18 cellular contexts compared by ENCODE assay signal in the genomic region with DNA sequence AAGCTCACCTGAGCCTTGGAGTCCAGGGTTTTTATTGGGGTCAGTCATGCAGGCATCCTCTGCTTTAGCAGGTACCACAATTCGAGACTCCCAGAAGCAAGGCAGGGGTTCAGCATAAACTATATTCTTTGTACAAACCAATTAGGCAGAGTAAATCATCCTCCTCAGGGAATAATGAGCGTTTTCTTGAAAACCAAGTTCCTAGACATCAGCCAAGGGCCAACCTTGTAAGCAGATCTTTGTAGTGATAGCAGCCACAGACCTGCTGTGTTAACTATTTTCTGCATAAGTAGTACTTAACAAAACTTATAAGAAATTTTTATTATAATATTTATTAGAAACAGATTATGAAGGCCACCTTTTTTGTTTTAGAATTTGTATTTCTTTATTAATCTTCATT.
DNase-seq lines count a peak whose midpoint lies in the region; ATAC-seq and TF ChIP-seq lines count a peak whose summit lies in the region.
"Had no signal": no experiment of that assay in that cellular context is flagged by ENCODE, and none has a peak within 500 bp of the region (broad histone marks: within the 10 kb centered on the region; RNA-seq: fewer than 3 reads in every experiment).

No MANE protein-coding gene starts in this region.

- peaks cover 7% of the 10 kb centered on the region for H3K9me3 Mint-ChIP-seq in T-helper 2 cell treated with Interferon-gamma antibody and Interleukin-4, amounts not matched to agents 5 μg/mL and 100 μg/mL, for 36 hours
- H3K9me3 Mint-ChIP-seq in natural killer cell treated with Interleukin-12 subunit alpha and Interleukin-12 subunit beta and Interleukin-15 and Interleukin-18, amount 100 ng/mL, for 72 hours: no peaks in the 10 kb centered on the region
- no peaks in the 10 kb centered on the region for H3K9me3 Mint-ChIP-seq in natural killer cell
- H3K9me3 Mint-ChIP-seq: CD14-positive monocyte had no signal

- H3K4me1 ChIP-seq in vagina (peaks cover 7% of the 10 kb centered on the region), uterus (peaks cover 4 to 5% of the 10 kb centered on the region in 2 donors)

- H3K4me3 Mint-ChIP-seq in T-helper 2 cell treated with Interferon-gamma antibody and Interleukin-4, amounts not matched to agents 5 μg/mL and 100 μg/mL, for 36 hours: peak overlapping the region; percentile 21
- peak overlapping the region; percentile 76 for H3K4me3 Mint-ChIP-seq in natural killer cell treated with Interleukin-12 subunit alpha and Interleukin-12 subunit beta and Interleukin-15 and Interleukin-18, amount 100 ng/mL, for 72 hours
- no peak overlapping the region for H3K4me3 Mint-ChIP-seq in natural killer cell
- H3K4me3 Mint-ChIP-seq: CD14-positive monocyte had no signal

- H3K4me3 ChIP-seq in fibroblast of villous mesenchyme (ENCODE audit: low read depth, low read length) (no peak overlapping the region), vagina (no peak overlapping the region), uterus (no peak overlapping the region)

- H3K27ac ChIP-seq in vagina (no peak overlapping the region), uterus (no peak overlapping the region)
- H3K27ac ChIP-seq: 22Rv1 had no signal

- TF ChIP-seq CTCF in natural killer cell (IDR thresholded peaks at IDR 0.05): no peak
- no peak for TF ChIP-seq CTCF in fibroblast of villous mesenchyme (IDR thresholded peaks at IDR 0.05; ENCODE audit: insufficient read depth, low read depth, low read length)
- no peak for TF ChIP-seq CTCF in vagina (IDR thresholded peaks at IDR 0.05)
- TF ChIP-seq CTCF in uterus (IDR thresholded peaks at IDR 0.05): no peak

- peaks cover 46% of the 10 kb centered on the region for H3K36me3 Mint-ChIP-seq in T-helper 2 cell treated with Interferon-gamma antibody and Interleukin-4, amounts not matched to agents 5 μg/mL and 100 μg/mL, for 36 hours (ENCODE audit: low read depth)
- H3K36me3 Mint-ChIP-seq in natural killer cell treated with Interleukin-12 subunit alpha and Interleukin-12 subunit beta and Interleukin-15 and Interleukin-18, amount 100 ng/mL, for 72 hours: peaks cover 27% of the 10 kb centered on the region
- H3K36me3 Mint-ChIP-seq in natural killer cell: no peaks in the 10 kb centered on the region

- no peaks in the 10 kb centered on the region for H3K9me3 ChIP-seq in vagina
- no peaks in the 10 kb centered on the region for H3K9me3 ChIP-seq in uterus

- DNase-seq in T-helper 2 cell treated with Interferon-gamma antibody and Interleukin-4, amounts not matched to agents 5 μg/mL and 100 μg/mL, for 36 hours (ENCODE audit: low spot score): no peak
- DNase-seq in T-helper 2 cell (no peak), natural killer cell (no peak), fibroblast of villous mesenchyme (ENCODE audit: low read depth) (peak; percentile 36), vagina (ENCODE audit: extremely low spot score in 2 of 2) (no peak), uterus (no peak), COLO668 (lab: John Stamatoyannopoulos, UW; ENCODE audit: unreplicated experiment) (no peak)
- no peak for DNase-seq in natural killer cell treated with Interleukin-12 subunit alpha and Interleukin-12 subunit beta and Interleukin-15 and Interleukin-18, amount 100 ng/mL, for 72 hours (ENCODE audit: low spot score)
- DNase-seq: DMS153; GDM1; GOT3; NCI-H1105 treated with DMSO at 0.1 percent for 48 hours; NCI-H1694; NK-92 treated with Interleukin-12 subunit alpha and Interleukin-12 subunit beta, amount 100 ng/mL, for 24 hours had no signal

- no peaks in the 10 kb centered on the region for H3K27me3 ChIP-seq in vagina
- H3K27me3 ChIP-seq in uterus: no peaks in the 10 kb centered on the region

- TF ChIP-seq POLR2A in vagina (IDR thresholded peaks at IDR 0.05) (no peak), uterus (IDR thresholded peaks at IDR 0.05) (no peak)

- no peaks in the 10 kb centered on the region for H3K27me3 Mint-ChIP-seq in T-helper 2 cell treated with Interferon-gamma antibody and Interleukin-4, amounts not matched to agents 5 μg/mL and 100 μg/mL, for 36 hours (ENCODE audit: low read depth)
- H3K27me3 Mint-ChIP-seq in natural killer cell treated with Interleukin-12 subunit alpha and Interleukin-12 subunit beta and Interleukin-15 and Interleukin-18, amount 100 ng/mL, for 72 hours: no peaks in the 10 kb centered on the region
- H3K27me3 Mint-ChIP-seq in natural killer cell (ENCODE audit: low read depth in 2 of 2): no peaks in the 10 kb centered on the region

- intact Hi-C loops in natural killer cell (cut with micrococcal nuclease): no loop called here
- intact Hi-C loops in vagina (cut with DNase I): no loop called here
- intact Hi-C loops in uterus (cut with DNase I; ENCODE audit: low total_unique reads): no loop called here

- no peak overlapping the region for H3K27ac Mint-ChIP-seq in T-helper 2 cell treated with Interferon-gamma antibody and Interleukin-4, amounts not matched to agents 5 μg/mL and 100 μg/mL, for 36 hours
- H3K27ac Mint-ChIP-seq in natural killer cell treated with Interleukin-12 subunit alpha and Interleukin-12 subunit beta and Interleukin-15 and Interleukin-18, amount 100 ng/mL, for 72 hours: peak overlapping the region; percentile 92 to 98
- H3K27ac Mint-ChIP-seq in natural killer cell: no peak overlapping the region

- ATAC-seq in natural killer cell treated with Interleukin-12 subunit alpha and Interleukin-12 subunit beta and Interleukin-15 and Interleukin-18, amount 100 ng/mL, for 72 hours: no peak
- no peak for ATAC-seq in natural killer cell
- ATAC-seq: HCT116, Right ventricle myocardium inferior had no signal

- H3K4me1 Mint-ChIP-seq in T-helper 2 cell treated with Interferon-gamma antibody and Interleukin-4, amounts not matched to agents 5 μg/mL and 100 μg/mL, for 36 hours (ENCODE audit: low read depth): peaks cover 23% of the 10 kb centered on the region
- H3K4me1 Mint-ChIP-seq in natural killer cell treated with Interleukin-12 subunit alpha and Interleukin-12 subunit beta and Interleukin-15 and Interleukin-18, amount 100 ng/mL, for 72 hours (ENCODE audit: low read depth in 2 of 2): peaks cover 29 to 38% of the 10 kb centered on the region in 2 donors
- H3K4me1 Mint-ChIP-seq in natural killer cell: peaks cover 15 to 19% of the 10 kb centered on the region in 2 donors

- H3K36me3 ChIP-seq in vagina (peaks cover 0 to 8% of the 10 kb centered on the region in 2 donors), uterus (no peaks in the 10 kb centered on the region)

Comparison
In these comparisons a context has a peak if more than half of its experiments do, and no peak if none do; other contexts are left out.
1. H3K27ac Mint-ChIP-seq: peak in natural killer cell treated with Interleukin-12 subunit alpha and Interleukin-12 subunit beta and Interleukin-15 and Interleukin-18, amount 100 ng/mL, for 72 hours (2 of 2); none in T-helper 2 cell treated with Interferon-gamma antibody and Interleukin-4, amounts not matched to agents 5 μg/mL and 100 μg/mL, for 36 hours (single experiment) and natural killer cell (0 of 2).